ENCODE assay signal across 2 cellular contexts in the genomic region with DNA sequence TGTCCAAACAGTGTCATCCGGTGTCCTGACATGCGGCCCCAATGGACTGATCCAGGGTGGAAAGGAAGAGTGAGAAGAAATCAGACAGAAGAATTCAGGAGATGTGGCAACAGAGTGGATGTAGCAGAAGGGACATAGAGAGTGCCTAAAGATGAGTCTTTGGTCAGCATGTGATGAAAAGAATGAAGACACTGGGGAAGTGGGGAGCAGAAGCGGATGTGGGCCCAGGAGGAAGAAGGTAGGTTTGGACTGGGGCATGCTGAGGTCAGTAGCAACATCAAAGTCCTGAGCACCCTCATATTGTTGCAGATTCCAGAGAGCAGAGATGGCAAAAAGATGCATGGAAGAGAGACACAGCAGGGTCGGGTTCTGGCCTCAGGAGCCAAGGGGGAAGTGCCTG.
TF ChIP-seq lines count a peak whose summit lies in the region.

No MANE protein-coding gene starts in this region.

TF ChIP-seq in IMR-90, 13 proteins besides CTCF, POLR2A, EP300 and RAD21:
- TF ChIP-seq SMC3 (IDR thresholded peaks at IDR 0.05; ENCODE audit: low read depth, low read length) (no peak), CHD1 (IDR thresholded peaks at IDR 0.05; ENCODE audit: low read depth, low read length) (no peak), RFX5 (IDR thresholded peaks at IDR 0.05; ENCODE audit: low read depth, low read length) (no peak), MAZ (IDR thresholded peaks at IDR 0.05; ENCODE audit: borderline replicate concordance, low read depth, low read length) (no peak), MXI1 (IDR thresholded peaks at IDR 0.05; ENCODE audit: borderline replicate concordance, low read depth, low read length) (no peak)
- TF ChIP-seq, protein P1, sequence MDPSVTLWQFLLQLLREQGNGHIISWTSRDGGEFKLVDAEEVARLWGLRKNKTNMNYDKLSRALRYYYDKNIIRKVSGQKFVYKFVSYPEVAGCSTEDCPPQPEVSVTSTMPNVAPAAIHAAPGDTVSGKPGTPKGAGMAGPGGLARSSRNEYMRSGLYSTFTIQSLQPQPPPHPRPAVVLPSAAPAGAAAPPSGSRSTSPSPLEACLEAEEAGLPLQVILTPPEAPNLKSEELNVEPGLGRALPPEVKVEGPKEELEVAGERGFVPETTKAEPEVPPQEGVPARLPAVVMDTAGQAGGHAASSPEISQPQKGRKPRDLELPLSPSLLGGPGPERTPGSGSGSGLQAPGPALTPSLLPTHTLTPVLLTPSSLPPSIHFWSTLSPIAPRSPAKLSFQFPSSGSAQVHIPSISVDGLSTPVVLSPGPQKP (IDR thresholded peaks at IDR 0.05; ENCODE audit: borderline replicate concordance, low read depth, low read length) = no peak

TF ChIP-seq in SK-N-SH, 30 proteins besides CTCF, POLR2A, EP300 and RAD21:
- TF ChIP-seq RFX5 (IDR thresholded peaks at IDR 0.05; ENCODE audit: low read length) (no peak), JUND (IDR thresholded peaks at IDR 0.05) (no peak), NFIC (IDR thresholded peaks at IDR 0.05; ENCODE audit: borderline replicate concordance) (no peak), GABPA (IDR thresholded peaks at IDR 0.05; ENCODE audit: low read depth) (no peak), MXI1 (IDR thresholded peaks at IDR 0.05; ENCODE audit: low read depth, low read length) (no peak)
